ENCODE assay signal across 9 cellular contexts in genomic region chr3:65888980-65889706, GRCh38.
A peak's percentile ranks its signal among the peaks of the same experiment; 100 is the strongest.
DNase-seq lines count a peak whose midpoint lies in the region; ATAC-seq and TF ChIP-seq lines count a peak whose summit lies in the region.
"Had no signal": no experiment of that assay in that cellular context is flagged by ENCODE, and none has a peak within 500 bp of the region (broad histone marks: within the 10 kb centered on the region; RNA-seq: fewer than 3 reads in every experiment).

No MANE protein-coding gene starts in this region.

- DNase-seq in AG09309 (ENCODE audit: low read depth) (peak; percentile 89), M059J (ENCODE audit: low read depth) (peak; percentile 79), dedifferentiated amniotic fluid mesenchymal stem cell (ENCODE audit: extremely low spot score) (peak; percentile 97), lung microvascular endothelial cell (ENCODE audit: low read depth in 2 of 2) (peak; percentile 55 to 63), GF-D8 (lab: John Stamatoyannopoulos, UW) (no peak), DMS153 treated with DMSO at 0.1 percent for 48 hours (lab: John Stamatoyannopoulos, UW; ENCODE audit: unreplicated experiment) (no peak)
- DNase-seq in effector CD4-positive, alpha-beta T cell: no peak
- DNase-seq: COR-L47 had no signal

- ATAC-seq in HG03108 (IDR thresholded peaks at IDR 0.05; ENCODE audit: unreplicated experiment): no peak

- TF ChIP-seq CTCF in AG09309 (IDR thresholded peaks at IDR 0.05; ENCODE audit: control insufficient read depth, insufficient read depth, low read depth, low read length, missing control alignments): no peak

- no peak overlapping the region for H3K4me3 ChIP-seq in AG09309 (ENCODE audit: control insufficient read depth, low read depth, low read length)

Comparison
In these comparisons a context has a peak if more than half of its experiments do, and no peak if none do; other contexts are left out.
1. DNase-seq: peak in AG09309 (single experiment), M059J (single experiment), dedifferentiated amniotic fluid mesenchymal stem cell (single experiment) and lung microvascular endothelial cell (2 of 2); none in GF-D8 (single experiment), effector CD4-positive, alpha-beta T cell (single experiment) and DMS153 treated with DMSO at 0.1 percent for 48 hours (single experiment).